In genomic region chr18:2961828-2962227, GRCh38 we compare ENCODE assay signal across 9 cellular contexts. TPM values are rescaled to one million over a fixed set of nuclear protein-coding genes. Genes with fewer than 3 reads are reported as not detected.
DNase-seq lines count a peak whose midpoint lies in the region; ATAC-seq, FAIRE-seq and TF ChIP-seq lines count a peak whose summit lies in the region.
"Had no signal": no experiment of that assay in that cellular context is flagged by ENCODE, and none has a peak within 500 bp of the region (broad histone marks: within the 10 kb centered on the region; RNA-seq: fewer than 3 reads in every experiment).

No MANE protein-coding gene starts in this region.

- peak; percentile 81 for FAIRE-seq in GM18507 (lab: Jason Lieb, UNC)
- FAIRE-seq: colon had no signal

- no peak for ATAC-seq in GM21619 (IDR thresholded peaks at IDR 0.05; ENCODE audit: unreplicated experiment)
- ATAC-seq in HG03571 (IDR thresholded peaks at IDR 0.05; ENCODE audit: unreplicated experiment): no peak

- no peak for DNase-seq in GM18507 (ENCODE audit: extremely low spot score, insufficient read length, low read depth)
- peak; percentile 16 for DNase-seq in RPMI7951 (ENCODE audit: low read depth)
- peak; percentile 84 for DNase-seq in fibroblast of peridontal ligament (ENCODE audit: extremely low read depth)
- DNase-seq in sigmoid colon: no peak
- DNase-seq in NCI-H1417 (lab: John Stamatoyannopoulos, UW): no peak
- DNase-seq in WERI-Rb-1: no peak

- H3K27ac ChIP-seq in sigmoid colon (peak overlapping the region; percentile 32 to 66 (median 56)), WERI-Rb-1 (no peak overlapping the region)

- no peaks in the 10 kb centered on the region for H3K9me3 ChIP-seq in sigmoid colon
- no peaks in the 10 kb centered on the region for H3K9me3 ChIP-seq in WERI-Rb-1 (ENCODE audit: severe bottlenecking)

- H3K4me1 ChIP-seq in sigmoid colon: peaks cover 0 to 52% (median 35%) of the 10 kb centered on the region in 4 donors

- H3K27me3 ChIP-seq in sigmoid colon: no peaks in the 10 kb centered on the region
- no peaks in the 10 kb centered on the region for H3K27me3 ChIP-seq in WERI-Rb-1 (ENCODE audit: insufficient read depth, low read depth, severe bottlenecking)

- no peak for TF ChIP-seq POLR2A in sigmoid colon (IDR thresholded peaks at IDR 0.05)

- H3K4me3 ChIP-seq in sigmoid colon (no peak overlapping the region), WERI-Rb-1 (ENCODE audit: low read depth, low read length) (no peak overlapping the region)

- TF ChIP-seq CTCF in sigmoid colon (IDR thresholded peaks at IDR 0.05) (no peak), WERI-Rb-1 (IDR thresholded peaks at IDR 0.05; ENCODE audit: low read depth, low read length) (no peak)

- TF ChIP-seq EP300 in sigmoid colon (IDR thresholded peaks at IDR 0.05): no peak

- intact Hi-C loops in sigmoid colon (cut with DNase I): no loop called here

- WGBS in sigmoid colon, 2 donors: 36 to 75% methylated on average over 5 of the region's 5 CpGs

- H3K36me3 ChIP-seq in sigmoid colon: no peaks in the 10 kb centered on the region
- H3K36me3 ChIP-seq in WERI-Rb-1: peaks cover 7% of the 10 kb centered on the region

RNA-seq across cellular contexts. Expression of gene LPIN2, which starts 51.1 kb away (rescaled TPM):
- 10.8 and 11.4 TPM in 2 replicates for total RNA-seq in RPMI7951 (2014; rRNA removed; shearing (Covaris generic))
- total RNA-seq in sigmoid colon: 10 to 100 TPM; 13.6 to 31.5 (median 18.0) TPM
- polyA plus RNA-seq in sigmoid colon: 10 to 100 TPM; 16.2 to 34.9 (median 28.5) TPM

Comparison
In these comparisons a context has a peak if more than half of its experiments do, and no peak if none do; other contexts are left out.
1. DNase-seq: peak in RPMI7951 (single experiment) and fibroblast of peridontal ligament (single experiment); none in GM18507 (single experiment), sigmoid colon (single experiment), NCI-H1417 (0 of 3) and WERI-Rb-1 (single experiment).